In genomic region chr16:79247386-79247785, GRCh38 we compare ENCODE assay signal across 20 cellular contexts.
DNase-seq lines count a peak whose midpoint lies in the region; ATAC-seq and TF ChIP-seq lines count a peak whose summit lies in the region.
"Had no signal": no experiment of that assay in that cellular context is flagged by ENCODE, and none has a peak within 500 bp of the region (broad histone marks: within the 10 kb centered on the region; RNA-seq: fewer than 3 reads in every experiment).

No MANE protein-coding gene starts in this region.

- no peak overlapping the region for H3K14ac ChIP-seq in neuronal stem cell (ENCODE audit: low read length)

- H2BK12ac ChIP-seq in neuronal stem cell (ENCODE audit: low read length), result no peak overlapping the region

- H3K27me3 ChIP-seq in endocrine pancreas (ENCODE audit: control insufficient read depth, insufficient read depth, low read length), result no peaks in the 10 kb centered on the region
- H3K27me3 ChIP-seq in neuronal stem cell (ENCODE audit: control insufficient read depth in 3 of 3, insufficient read depth in 3 of 3, low read depth in 1 of 3, low read length in 3 of 3), result no peaks in the 10 kb centered on the region

- no peak overlapping the region for H4K8ac ChIP-seq in neuronal stem cell (ENCODE audit: low read depth, low read length)

- ATAC-seq in HG03025 (IDR thresholded peaks at IDR 0.05; ENCODE audit: low FRiP score, unreplicated experiment), result no peak
- ATAC-seq in GM19023 (IDR thresholded peaks at IDR 0.05; ENCODE audit: unreplicated experiment), result no peak

- CTCF ChIA-PET in RWPE1 (lab: Yijun Ruan, JAX), result no interaction called here

- H3K4ac ChIP-seq in neuronal stem cell (ENCODE audit: low read length), result no peak overlapping the region

- no CpG with 5 or more reads among the region's 5 CpGs for WGBS in neuronal stem cell (ENCODE audit: extremely low coverage in 2 of 2, insufficient read length in 2 of 2, insufficient replicate concordance in 1 of 2), 2 donors

- no peak for TF ChIP-seq CTCF in RWPE1 (conservative IDR thresholded peaks at IDR 0.05; ENCODE audit: low read depth)

- peak; percentile 21 for DNase-seq in NCI-H2029 treated with DMSO at 0.1 percent for 48 hours (lab: John Stamatoyannopoulos, UW)
- DNase-seq in NCI-H2029 (lab: John Stamatoyannopoulos, UW), result no peak
- peak; percentile 3 for DNase-seq in NCI-H146 treated with DMSO at 0.1 percent for 48 hours (lab: John Stamatoyannopoulos, UW; ENCODE audit: unreplicated experiment)
- DNase-seq in neuronal stem cell (ENCODE audit: low spot score), result peak; percentile 2
- DNase-seq in RWPE1 (ENCODE audit: low spot score), result no peak
- DNase-seq: CD4-positive, CD25-positive, alpha-beta regulatory T cell; COR-L47; DMS 273 treated with DMSO at 0.1 percent for 48 hours; DND-41; HCEC 1CT; MV-4-11; NCI-H1694; NCI-H446; NCI-H526 treated with DMSO at 0.1 percent for 48 hours; OCI-M1; SIG-M5 had no signal

- H3K4me1 ChIP-seq in endocrine pancreas (ENCODE audit: control insufficient read depth, insufficient read depth, low read length), result no peaks in the 10 kb centered on the region
- peaks cover 3 to 4% of the 10 kb centered on the region in 2 donors for H3K4me1 ChIP-seq in neuronal stem cell (ENCODE audit: control insufficient read depth in 2 of 2, insufficient read depth in 1 of 2, low read depth in 1 of 2, low read length in 2 of 2)

- H3K4me2 ChIP-seq in neuronal stem cell (ENCODE audit: insufficient read depth, low read length, poor library complexity, severe bottlenecking), result no peak overlapping the region
- H3K4me2 ChIP-seq: KMS-11 had no signal

- no peak overlapping the region for H2AK5ac ChIP-seq in neuronal stem cell (ENCODE audit: low read depth, low read length)

- H3K9ac ChIP-seq in endocrine pancreas (ENCODE audit: control insufficient read depth, insufficient read depth, low read length) (no peak overlapping the region), neuronal stem cell (ENCODE audit: low read depth, low read length, poor library complexity) (no peak overlapping the region)
- H3K9ac ChIP-seq: KMS-11 had no signal

- H3K9me3 ChIP-seq in endocrine pancreas (ENCODE audit: control insufficient read depth, low read length), result no peaks in the 10 kb centered on the region
- no peaks in the 10 kb centered on the region for H3K9me3 ChIP-seq in neuronal stem cell (replicated peaks in 1 of 2; ENCODE audit: control insufficient read depth in 2 of 2, insufficient read depth in 1 of 2, low read depth in 1 of 2, low read length in 2 of 2)

- H4K91ac ChIP-seq in neuronal stem cell (ENCODE audit: low read depth, low read length, poor library complexity), result no peak overlapping the region

- peak overlapping the region; percentile 43 for H3K4me3 ChIP-seq in endocrine pancreas (ENCODE audit: control insufficient read depth, insufficient read depth, low read length)
- H3K4me3 ChIP-seq in neuronal stem cell (ENCODE audit: low read length in 2 of 2), result no peak overlapping the region

- H2BK120ac ChIP-seq in neuronal stem cell (ENCODE audit: low read depth, low read length), result no peak overlapping the region

- no peak overlapping the region for H3K18ac ChIP-seq in neuronal stem cell (ENCODE audit: low read length)

- H3K79me1 ChIP-seq in neuronal stem cell (ENCODE audit: low read depth, low read length), result no peaks in the 10 kb centered on the region

- POLR2A ChIA-PET in RWPE1 (lab: Yijun Ruan, JAX; ENCODE audit: low non-redundant PET), result no interaction called here

- H2BK5ac ChIP-seq in neuronal stem cell (ENCODE audit: low read length), result no peak overlapping the region

- no peak overlapping the region for H3K27ac ChIP-seq in neuronal stem cell (replicated peaks; ENCODE audit: low read length)
- H3K27ac ChIP-seq in RWPE1, result no peak overlapping the region
- H3K27ac ChIP-seq: KMS-11 had no signal

- H3K36me3 ChIP-seq in endocrine pancreas (ENCODE audit: control insufficient read depth, insufficient read depth, low read length) (no peaks in the 10 kb centered on the region), neuronal stem cell (replicated peaks in 1 of 2; ENCODE audit: control insufficient read depth in 2 of 2, insufficient read depth in 2 of 2, low read length in 2 of 2) (no peaks in the 10 kb centered on the region)

- no peak overlapping the region for H2BK15ac ChIP-seq in neuronal stem cell (ENCODE audit: low read length)

- peak overlapping the region; percentile 47 for H2AFZ ChIP-seq in neuronal stem cell (ENCODE audit: low read length)

- no peak overlapping the region for H3K23ac ChIP-seq in neuronal stem cell (ENCODE audit: low read depth, low read length, poor library complexity)

Comparison
In these comparisons a context has a peak if more than half of its experiments do, and no peak if none do; other contexts are left out.
1. DNase-seq: peak in NCI-H2029 treated with DMSO at 0.1 percent for 48 hours (single experiment), NCI-H146 treated with DMSO at 0.1 percent for 48 hours (single experiment) and neuronal stem cell (single experiment); none in NCI-H2029 (single experiment) and RWPE1 (single experiment).